Comparison of ENCODE assay signal across 2 cellular contexts in genomic region chr15:48963524-48964113, GRCh38.
A peak's percentile ranks its signal among the peaks of the same experiment; 100 is the strongest.
TF ChIP-seq lines count a peak whose summit lies in the region.

Gene SHC4, minus strand, starts transcription at chr15:48963919. Its CDS starts 904 bp downstream, at chr15:48963015.

TF ChIP-seq in HEK293, 187 proteins besides CTCF, POLR2A, EP300 and RAD21 (continued from another document and continues in another):
- TF ChIP-seq ZNF629 (tag by site-specific recombination; IDR thresholded peaks at IDR 0.05), result peak; percentile 53; the same call in 1 of the 2 replicates
- TF ChIP-seq ZNF658 (tag by site-specific recombination; IDR thresholded peaks at IDR 0.05), result no peak
- 0 out of 2 replicates have a peak, but pooled peaks have one; percentile 47 for TF ChIP-seq ZEB2 (tag by site-specific recombination; IDR thresholded peaks at IDR 0.05)
- peak; percentile 12 for TF ChIP-seq GLIS1 (tag by site-specific recombination; IDR thresholded peaks at IDR 0.05)
- TF ChIP-seq ZBTB17 (tag by site-specific recombination; IDR thresholded peaks at IDR 0.05), result peak; percentile 73
- peak; percentile 48; the same call in 1 of the 2 replicates for TF ChIP-seq ZBTB8A (tag by site-specific recombination; IDR thresholded peaks at IDR 0.05)
- peak; percentile 67 for TF ChIP-seq SP2 (tag by site-specific recombination; IDR thresholded peaks at IDR 0.05)
- TF ChIP-seq PATZ1 (tag by site-specific recombination; IDR thresholded peaks at IDR 0.05), result 0 out of 2 replicates have a peak, but pooled peaks have one; percentile 15
- TF ChIP-seq PRDM6 (tag by site-specific recombination; IDR thresholded peaks at IDR 0.05), result peak; percentile 66; the same call in 1 of the 2 replicates
- TF ChIP-seq SP3 (tag by site-specific recombination; IDR thresholded peaks at IDR 0.05), result peak; percentile 19; the same call in 1 of the 2 replicates
- TF ChIP-seq ZNF394 (tag by site-specific recombination; IDR thresholded peaks at IDR 0.05; ENCODE audit: borderline replicate concordance), result peak; percentile 75
- no peak for TF ChIP-seq ZNF280C (tag by site-specific recombination; IDR thresholded peaks at IDR 0.05)
- peak; percentile 13 for TF ChIP-seq ZNF335 (tag by site-specific recombination; conservative IDR thresholded peaks at IDR 0.05)
- no peak for TF ChIP-seq HOXC10 (CRISPR knock-in tag; IDR thresholded peaks at IDR 0.05)
- TF ChIP-seq ZNF398 (tag by site-specific recombination; IDR thresholded peaks at IDR 0.05), result peak; percentile 46; the same call in 1 of the 2 replicates
- TF ChIP-seq ZNF600 (tag by site-specific recombination; IDR thresholded peaks at IDR 0.05), result peak; percentile 58
- 0 out of 2 replicates have a peak, but pooled peaks have one; percentile 14 for TF ChIP-seq WT1 (tag by site-specific recombination; IDR thresholded peaks at IDR 0.05)
- no peak for TF ChIP-seq ZNF561 (tag by site-specific recombination; IDR thresholded peaks at IDR 0.05; ENCODE audit: borderline replicate concordance)
- 0 out of 2 replicates have a peak, but pooled peaks have one; percentile 26 for TF ChIP-seq GFI1B (tag by site-specific recombination; IDR thresholded peaks at IDR 0.05)
- TF ChIP-seq ZNF362 (tag by site-specific recombination; IDR thresholded peaks at IDR 0.05), result no peak
- TF ChIP-seq ZNF366 (tag by site-specific recombination; conservative IDR thresholded peaks at IDR 0.05), result peak; percentile 61; the same call in 1 of the 2 replicates

TF ChIP-seq in K562, 482 proteins besides CTCF, POLR2A, EP300 and RAD21 (continued from another document):
- peak; percentile 81 for TF ChIP-seq JUND (IDR thresholded peaks at IDR 0.05; ENCODE audit: borderline replicate concordance, low read depth, low read length)
- TF ChIP-seq JUND (tag; IDR thresholded peaks at IDR 0.05; ENCODE audit: borderline replicate concordance, low read depth, low read length), result peak; percentile 76; the same call in 2 of the 3 replicates
- TF ChIP-seq ETS2 (tag; IDR thresholded peaks at IDR 0.05; ENCODE audit: borderline replicate concordance, poor library complexity, severe bottlenecking), result no peak
- TF ChIP-seq ZKSCAN3 (CRISPR knock-in tag; IDR thresholded peaks at IDR 0.05), result no peak
- TF ChIP-seq FOSL1 (tag; conservative IDR thresholded peaks at IDR 0.05), result peak; percentile 88
- peak; percentile 53 for TF ChIP-seq NFIC (IDR thresholded peaks at IDR 0.05)
- no peak for TF ChIP-seq ZNF551 (CRISPR knock-in tag; IDR thresholded peaks at IDR 0.05)
- TF ChIP-seq PBX2 (CRISPR knock-in tag; IDR thresholded peaks at IDR 0.05; ENCODE audit: low read depth), result no peak
- 0 out of 2 replicates have a peak, but pooled peaks have one; percentile 29 for TF ChIP-seq PBX2 (tag; conservative IDR thresholded peaks at IDR 0.05; ENCODE audit: low read depth)
- TF ChIP-seq DLX4 (CRISPR knock-in tag; IDR thresholded peaks at IDR 0.05), result no peak
- no peak for TF ChIP-seq ZNF431 (CRISPR knock-in tag; IDR thresholded peaks at IDR 0.05)
- TF ChIP-seq ATF7 (IDR thresholded peaks at IDR 0.05), result peak; percentile 18; the same call in 1 of the 2 replicates
- TF ChIP-seq CTCFL (IDR thresholded peaks at IDR 0.05; ENCODE audit: borderline replicate concordance, insufficient read depth, low read depth, low read length, poor library complexity, severe bottlenecking), result peak; percentile 27
- peak; percentile 83; the same call in 1 of the 2 replicates for TF ChIP-seq PHF21A (IDR thresholded peaks at IDR 0.05; ENCODE audit: borderline replicate concordance, low read depth)
- TF ChIP-seq JUN (IDR thresholded peaks at IDR 0.05; ENCODE audit: borderline replicate concordance, low read depth, low read length), result 0 out of 2 replicates have a peak, but pooled peaks have one; percentile 21
- TF ChIP-seq JUN (CRISPR knock-in tag; IDR thresholded peaks at IDR 0.05; ENCODE audit: borderline replicate concordance), result no peak
- TF ChIP-seq POLR2H (tag; IDR thresholded peaks at IDR 0.05; ENCODE audit: low read depth), result no peak
- no peak for TF ChIP-seq ZHX1 (conservative IDR thresholded peaks at IDR 0.05; ENCODE audit: low read length)
- TF ChIP-seq EWSR1 (IDR thresholded peaks at IDR 0.05; ENCODE audit: borderline replicate concordance, low read depth, partially characterized antibody), result no peak
TF ChIP-seq in K562: peak in this region for 11.
